23 cellular contexts compared by ENCODE assay signal in the genomic region with DNA sequence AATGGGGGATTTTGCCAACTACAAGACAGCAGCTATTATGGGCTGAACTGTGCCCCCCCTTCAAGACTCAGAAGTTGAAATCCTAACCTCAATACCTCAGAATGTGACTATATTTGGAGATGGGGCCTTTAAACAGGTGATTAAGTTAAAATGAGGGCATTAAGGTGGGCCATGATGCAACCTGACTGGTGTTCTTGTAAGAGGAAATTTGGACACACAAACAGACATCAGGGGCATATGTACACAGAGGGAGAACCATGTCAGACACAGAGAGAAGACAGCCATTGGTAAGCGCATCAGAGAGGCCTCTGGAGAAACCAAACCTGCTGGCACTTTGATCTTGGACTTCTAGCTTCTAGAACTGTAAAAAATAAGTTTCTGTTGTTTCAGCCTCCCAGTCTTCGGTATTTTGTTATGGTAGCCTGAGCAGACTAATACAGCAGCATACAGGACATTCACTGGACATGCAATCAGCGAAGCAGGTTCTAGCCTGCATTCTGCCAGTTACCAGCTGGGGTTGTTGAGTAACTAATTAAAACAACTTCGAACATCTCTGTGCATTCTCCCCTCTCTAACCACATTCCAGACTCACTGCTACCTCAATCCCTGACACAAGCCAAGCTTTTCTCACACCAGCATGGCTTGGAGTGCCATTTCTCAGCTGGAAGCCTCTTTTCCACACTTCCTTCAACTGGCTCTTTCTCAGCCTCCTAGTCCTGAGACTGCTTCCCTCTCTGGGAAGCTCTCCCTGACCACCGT.
DNase-seq lines count a peak whose midpoint lies in the region; FAIRE-seq and TF ChIP-seq lines count a peak whose summit lies in the region.
"Had no signal": no experiment of that assay in that cellular context is flagged by ENCODE, and none has a peak within 500 bp of the region (broad histone marks: within the 10 kb centered on the region; RNA-seq: fewer than 3 reads in every experiment).

No MANE protein-coding gene starts in this region.

- no peaks in the 10 kb centered on the region for H3K9me1 ChIP-seq in keratinocyte (ENCODE audit: control insufficient read depth, extremely low read depth, insufficient read depth, low read length)

- no peak for TF ChIP-seq POLR2A in GM12891 (IDR thresholded peaks at IDR 0.05; ENCODE audit: low read depth, low read length)

- intact Hi-C loops in OCI-LY7 (cut with micrococcal nuclease; ENCODE audit: unreplicated experiment) = no loop called here

- peaks cover 15% of the 10 kb centered on the region for H3K4me1 ChIP-seq in keratinocyte (ENCODE audit: control insufficient read depth, extremely low read depth, insufficient read depth, low read length)
- no peaks in the 10 kb centered on the region for H3K4me1 ChIP-seq in OCI-LY7 (ENCODE audit: insufficient read depth, low read length, poor library complexity, severe bottlenecking)
- peaks cover 8% of the 10 kb centered on the region for H3K4me1 ChIP-seq in HAP-1
- H3K4me1 ChIP-seq: Peyer's patch, SJSA1 had no signal

- H3K4me2 ChIP-seq in keratinocyte (ENCODE audit: control insufficient read depth, extremely low read depth, insufficient read depth, low read depth, low read length) (no peak overlapping the region), OCI-LY7 (ENCODE audit: low read length) (no peak overlapping the region)
- H3K4me2 ChIP-seq: KMS-11 had no signal

- H3K79me2 ChIP-seq in keratinocyte (ENCODE audit: control insufficient read depth, insufficient read depth, low read length) = peaks cover 6% of the 10 kb centered on the region
- H3K79me2 ChIP-seq in OCI-LY7 (ENCODE audit: insufficient read depth, low read depth, low read length) = no peaks in the 10 kb centered on the region

- H4K20me1 ChIP-seq in keratinocyte (ENCODE audit: control insufficient read depth, extremely low read depth, insufficient read depth, low read length) = no peaks in the 10 kb centered on the region
- H4K20me1 ChIP-seq in OCI-LY7 (ENCODE audit: insufficient read depth, low read length) = no peaks in the 10 kb centered on the region

- in situ Hi-C loops in HAP-1 (cut with MboI; ENCODE audit: low sequenced_read_pairs) = no loop called here

- H3K4me3 ChIP-seq in keratinocyte (ENCODE audit: control insufficient read depth in 2 of 3, extremely low read depth in 1 of 3, insufficient read depth in 2 of 3, low read depth in 1 of 3, low read length in 3 of 3) (no peak overlapping the region), OCI-LY7 (ENCODE audit: low read depth, low read length, poor library complexity, severe bottlenecking) (no peak overlapping the region), HAP-1 (no peak overlapping the region)
- H3K4me3 ChIP-seq: Peyer's patch, SJSA1 had no signal

- H3K27ac ChIP-seq in keratinocyte (ENCODE audit: control insufficient read depth, insufficient read depth, low read length) = no peak overlapping the region
- H3K27ac ChIP-seq in OCI-LY7 (ENCODE audit: low read depth, low read length, poor library complexity, severe bottlenecking) = no peak overlapping the region
- H3K27ac ChIP-seq: C4-2B, KMS-11, Peyer's patch, SJSA1 had no signal

- peak; percentile 28 for FAIRE-seq in GM12891 (lab: Jason Lieb, UNC)
- FAIRE-seq in RCC 7860 (lab: Jason Lieb, UNC) = peak; percentile 63
- FAIRE-seq in keratinocyte (lab: Jason Lieb, UNC) = peak; percentile 49
- FAIRE-seq: A204.1, G401.6, GM19239 had no signal

- H3K36me3 ChIP-seq in keratinocyte (ENCODE audit: control insufficient read depth in 2 of 2, extremely low read depth in 1 of 2, insufficient read depth in 2 of 2, low read length in 2 of 2) (no peaks in the 10 kb centered on the region), OCI-LY7 (ENCODE audit: insufficient read depth, low read length) (no peaks in the 10 kb centered on the region), HAP-1 (replicated peaks) (no peaks in the 10 kb centered on the region)
- H3K36me3 ChIP-seq: Peyer's patch, SJSA1 had no signal

- H2AFZ ChIP-seq in keratinocyte (ENCODE audit: control insufficient read depth, low read length) (no peak overlapping the region), OCI-LY7 (ENCODE audit: low read length) (no peak overlapping the region)

- dilution Hi-C loops in keratinocyte (cut with MboI; ENCODE audit: extremely low pct_ligation_motif_present, low sequenced_read_pairs) = no loop called here

- H3K9me3 ChIP-seq in keratinocyte (ENCODE audit: control insufficient read depth, low read depth, low read length) = no peaks in the 10 kb centered on the region
- no peaks in the 10 kb centered on the region for H3K9me3 ChIP-seq in OCI-LY7 (ENCODE audit: low read length)
- no peaks in the 10 kb centered on the region for H3K9me3 ChIP-seq in HAP-1
- H3K9me3 ChIP-seq: Peyer's patch, SJSA1 had no signal

- TF ChIP-seq CTCF in keratinocyte (optimal IDR thresholded peaks at IDR 0.05 in 1 of 3, IDR thresholded peaks at IDR 0.05 in 1 of 3, conservative IDR thresholded peaks at IDR 0.05 in 1 of 3; ENCODE audit: extremely low read depth in 1 of 3, insufficient read depth in 2 of 3, low read length in 3 of 3) (no peak), OCI-LY7 (conservative IDR thresholded peaks at IDR 0.05; ENCODE audit: low read length) (no peak)

- CTCF ChIA-PET in OCI-LY7 (lab: Charles Lee; ENCODE audit: unreplicated experiment) = no interaction called here

- no peaks in the 10 kb centered on the region for H3K9me2 ChIP-seq in OCI-LY7 (ENCODE audit: insufficient read depth, low read length)

- H3K9ac ChIP-seq in keratinocyte (ENCODE audit: control insufficient read depth, extremely low read depth, insufficient read depth, low read length) = no peak overlapping the region
- H3K9ac ChIP-seq: KMS-11 had no signal

- no TSS peak for BruUV-seq in OCI-LY7 (replicated peaks; lab: Mats Ljungman, UMichigan)

- H3K27me3 ChIP-seq in keratinocyte (ENCODE audit: control insufficient read depth, extremely low read depth, insufficient read depth, low read length) = no peaks in the 10 kb centered on the region
- H3K27me3 ChIP-seq in HAP-1 (ENCODE audit: low read depth) = no peaks in the 10 kb centered on the region; the same call in 1 of the 2 replicates
- H3K27me3 ChIP-seq: Peyer's patch, SJSA1 had no signal

- DNase-seq in GM12891 (ENCODE audit: insufficient read length, low spot score) (no peak), RCC 7860 (ENCODE audit: low spot score) (peak; percentile 14), keratinocyte (ENCODE audit: low read depth, low spot score) (no peak), renal cortical epithelial cell (ENCODE audit: low read depth) (peak; percentile 74), OCI-LY7 (ENCODE audit: low spot score) (no peak), mucosa of gallbladder (ENCODE audit: low spot score) (no peak), HAP-1 (ENCODE audit: low spot score in 2 of 2) (no peak)
- DNase-seq: Calu3; CD8-positive, alpha-beta memory T cell; DMS153; GOT3; NCI-H1092 treated with DMSO at 0.1 percent for 48 hours; NCI-H1436 treated with DMSO at 0.1 percent for 48 hours; NCI-H2227 treated with DMSO at 0.1 percent for 48 hours; NCI-H510A treated with DMSO at 0.1 percent for 48 hours; NCI-H774; Peyer's patch had no signal

- POLR2A ChIA-PET in OCI-LY7 (lab: Charles Lee) = no interaction called here

TF ChIP-seq in GM12891, 5 proteins besides CTCF, POLR2A, EP300 and RAD21:
- TF ChIP-seq POLR2AphosphoS5 (IDR thresholded peaks at IDR 0.05; ENCODE audit: low read depth, low read length) (no peak), POU2F2 (IDR thresholded peaks at IDR 0.05; ENCODE audit: low read depth, low read length) (no peak), PAX5 (IDR thresholded peaks at IDR 0.05; ENCODE audit: insufficient read depth, low read length, severe bottlenecking) (no peak), SPI1 (IDR thresholded peaks at IDR 0.05; ENCODE audit: low read depth, low read length) (no peak), TAF1 (IDR thresholded peaks at IDR 0.05; ENCODE audit: low read depth, low read length) (no peak)

Comparison
In these comparisons a context has a peak if more than half of its experiments do, and no peak if none do; other contexts are left out.
1. DNase-seq: peak in RCC 7860 (single experiment) and renal cortical epithelial cell (single experiment); none in GM12891 (single experiment), keratinocyte (single experiment), OCI-LY7 (single experiment), mucosa of gallbladder (single experiment) and HAP-1 (0 of 2).